In the genomic region with DNA sequence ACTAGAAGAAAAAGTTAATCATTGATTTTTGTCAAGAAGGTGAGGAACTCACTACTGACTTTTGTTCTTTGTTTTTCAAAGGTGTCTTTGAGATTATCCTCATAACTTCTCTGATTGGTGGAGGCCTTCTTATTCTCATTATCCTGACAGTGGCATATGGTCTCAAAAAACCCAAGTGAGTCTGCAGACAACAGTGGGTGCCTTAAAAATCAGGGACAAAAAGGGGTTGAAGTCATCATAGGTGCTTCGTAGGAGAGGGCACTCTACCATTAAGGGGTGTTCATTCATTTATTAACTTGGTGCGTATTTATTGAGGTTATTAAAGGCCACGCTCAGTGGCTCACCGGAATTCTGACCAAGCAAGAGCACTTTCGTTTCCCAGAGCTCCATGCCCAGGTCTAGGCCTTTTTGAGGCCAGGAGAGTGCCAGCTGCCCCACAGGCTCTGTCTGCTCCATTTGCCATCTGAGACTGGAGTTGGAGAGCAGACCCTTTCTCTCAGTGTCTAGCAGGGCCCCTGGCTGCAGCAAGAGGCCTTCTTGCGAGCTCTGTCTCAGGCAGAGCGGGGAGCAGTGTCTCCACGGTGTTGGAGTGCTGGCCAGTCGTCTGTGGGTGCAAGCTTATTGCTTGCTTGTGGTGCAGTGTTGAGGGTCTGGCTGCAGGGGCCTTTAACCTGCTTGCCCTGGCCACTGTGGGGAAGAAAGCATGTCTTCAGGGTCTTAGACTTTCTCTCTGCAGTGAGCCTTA, we compare ENCODE assay signal across 14 cellular contexts.
A peak's percentile ranks its signal among the peaks of the same experiment; 100 is the strongest.
DNase-seq lines count a peak whose midpoint lies in the region; ATAC-seq and TF ChIP-seq lines count a peak whose summit lies in the region.
"Had no signal": no experiment of that assay in that cellular context is flagged by ENCODE, and none has a peak within 500 bp of the region (broad histone marks: within the 10 kb centered on the region; RNA-seq: fewer than 3 reads in every experiment).

No MANE protein-coding gene starts in this region.

- H3K4me3 ChIP-seq in Caco-2 (ENCODE audit: low read depth, low read length) (no peak overlapping the region), Peyer's patch (no peak overlapping the region)
- H3K4me3 ChIP-seq: psoas muscle had no signal

- H3K27ac ChIP-seq in Peyer's patch = no peak overlapping the region
- H3K27ac ChIP-seq: psoas muscle had no signal

- TF ChIP-seq CTCF in Caco-2 (IDR thresholded peaks at IDR 0.05; ENCODE audit: insufficient read depth in 1 of 2, low read depth in 1 of 2, low read length in 1 of 2, severe bottlenecking in 1 of 2, unreplicated experiment in 1 of 2) = no peak
- no peak for TF ChIP-seq CTCF in Peyer's patch (IDR thresholded peaks at IDR 0.05)

- POLR2A ChIA-PET in Caco-2 (lab: Charles Lee) = no interaction called here
- POLR2A ChIA-PET in activated CD4-positive, alpha-beta T cell treated with anti-CD3 and anti-CD28 coated beads for 36 hours (lab: Charles Lee) = no interaction called here

- DNase-seq in Caco-2 (no peak), Ammon's horn (ENCODE audit: low spot score) (no peak), NCI-H345 treated with DMSO at 0.1 percent for 48 hours (lab: John Stamatoyannopoulos, UW; ENCODE audit: unreplicated experiment) (no peak), Peyer's patch (no peak)
- DNase-seq in activated CD4-positive, alpha-beta T cell treated with anti-CD3 and anti-CD28 coated beads for 36 hours = no peak
- DNase-seq: activated CD4-positive, alpha-beta T cell treated with anti-CD3 and anti-CD28 coated beads, Interleukin-2, amount 50 U/mL, for 4 hours; activated naive CD4-positive, alpha-beta T cell treated with anti-CD3 and anti-CD28 coated beads, Interleukin-2, amount 50 U/mL, for 16 hours; PC-3; psoas muscle; T-helper 2 cell had no signal

- CTCF ChIA-PET in Caco-2 (lab: Charles Lee) = no interaction called here
- CTCF ChIA-PET in activated CD4-positive, alpha-beta T cell treated with anti-CD3 and anti-CD28 coated beads for 36 hours (lab: Charles Lee) = interaction anchor here (0.9 kb wide), 1 partner anchor 14 kb away, joined by 3 read pairs; no protein-coding TSS in a partner anchor

- intact Hi-C loops in Caco-2 (cut with micrococcal nuclease; ENCODE audit: unreplicated experiment) = no loop called here
- intact Hi-C loops in activated CD4-positive, alpha-beta T cell treated with anti-CD3 and anti-CD28 coated beads for 36 hours (cut with DNase I, micrococcal nuclease) = no loop called here

- H3K36me3 Mint-ChIP-seq in Caco-2 (ENCODE audit: insufficient read depth, unreplicated experiment) = no peaks in the 10 kb centered on the region
- no peaks in the 10 kb centered on the region for H3K36me3 Mint-ChIP-seq in activated CD4-positive, alpha-beta T cell treated with anti-CD3 and anti-CD28 coated beads for 36 hours (ENCODE audit: low read depth)

- H3K4me1 Mint-ChIP-seq in Caco-2 (ENCODE audit: low read depth, unreplicated experiment) = peaks cover 30% of the 10 kb centered on the region
- peaks cover 7% of the 10 kb centered on the region for H3K4me1 Mint-ChIP-seq in activated CD4-positive, alpha-beta T cell treated with anti-CD3 and anti-CD28 coated beads for 36 hours
- H3K4me1 Mint-ChIP-seq: central memory CD8-positive, alpha-beta T cell had no signal

- no peak for TF ChIP-seq POLR2A in Peyer's patch (IDR thresholded peaks at IDR 0.05)

- no peaks in the 10 kb centered on the region for H3K9me3 Mint-ChIP-seq in Caco-2 (ENCODE audit: unreplicated experiment)
- H3K9me3 Mint-ChIP-seq in activated CD4-positive, alpha-beta T cell treated with anti-CD3 and anti-CD28 coated beads for 36 hours (ENCODE audit: low read depth) = no peaks in the 10 kb centered on the region
- H3K9me3 Mint-ChIP-seq: central memory CD8-positive, alpha-beta T cell had no signal

- no TSS peak for BruUV-seq in Caco-2 (replicated peaks; lab: Mats Ljungman, UMichigan)

- H3K4me1 ChIP-seq in Caco-2 (peaks cover 33% of the 10 kb centered on the region), Peyer's patch (no peaks in the 10 kb centered on the region)
- H3K4me1 ChIP-seq: psoas muscle had no signal

- H3K9me3 ChIP-seq in Caco-2 (no peaks in the 10 kb centered on the region), Peyer's patch (no peaks in the 10 kb centered on the region)
- H3K9me3 ChIP-seq: psoas muscle had no signal

- H3K4me3 Mint-ChIP-seq in Caco-2 (ENCODE audit: unreplicated experiment) = no peak overlapping the region
- no peak overlapping the region for H3K4me3 Mint-ChIP-seq in activated CD4-positive, alpha-beta T cell treated with anti-CD3 and anti-CD28 coated beads for 36 hours
- H3K4me3 Mint-ChIP-seq: central memory CD8-positive, alpha-beta T cell had no signal

- H3K27me3 ChIP-seq in Caco-2 (replicated peaks; ENCODE audit: control insufficient read depth, insufficient read depth, low read length) (no peaks in the 10 kb centered on the region), Peyer's patch (no peaks in the 10 kb centered on the region)

- H3K36me3 ChIP-seq in Caco-2 (ENCODE audit: control insufficient read depth, insufficient read depth, low read length) (no peaks in the 10 kb centered on the region), Peyer's patch (no peaks in the 10 kb centered on the region)

- peak overlapping the region; percentile 7 for H3K27ac Mint-ChIP-seq in Caco-2 (ENCODE audit: unreplicated experiment)
- no peak overlapping the region for H3K27ac Mint-ChIP-seq in activated CD4-positive, alpha-beta T cell treated with anti-CD3 and anti-CD28 coated beads for 36 hours

- ATAC-seq in GM19455 (IDR thresholded peaks at IDR 0.05; ENCODE audit: unreplicated experiment) = peak; percentile 24
- peak; percentile 19 for ATAC-seq in HG02938 (IDR thresholded peaks at IDR 0.05; ENCODE audit: unreplicated experiment)
- ATAC-seq in HG03571 (IDR thresholded peaks at IDR 0.05; ENCODE audit: unreplicated experiment) = peak; percentile 35
- no peak for ATAC-seq in activated CD4-positive, alpha-beta T cell treated with anti-CD3 and anti-CD28 coated beads for 36 hours
- ATAC-seq: PC-3, psoas muscle had no signal

- no peaks in the 10 kb centered on the region for H3K27me3 Mint-ChIP-seq in Caco-2 (ENCODE audit: insufficient read depth, unreplicated experiment)
- no peaks in the 10 kb centered on the region for H3K27me3 Mint-ChIP-seq in activated CD4-positive, alpha-beta T cell treated with anti-CD3 and anti-CD28 coated beads for 36 hours
- H3K27me3 Mint-ChIP-seq: central memory CD8-positive, alpha-beta T cell had no signal
